Comparison of ENCODE assay signal across 17 cellular contexts in the genomic region with DNA sequence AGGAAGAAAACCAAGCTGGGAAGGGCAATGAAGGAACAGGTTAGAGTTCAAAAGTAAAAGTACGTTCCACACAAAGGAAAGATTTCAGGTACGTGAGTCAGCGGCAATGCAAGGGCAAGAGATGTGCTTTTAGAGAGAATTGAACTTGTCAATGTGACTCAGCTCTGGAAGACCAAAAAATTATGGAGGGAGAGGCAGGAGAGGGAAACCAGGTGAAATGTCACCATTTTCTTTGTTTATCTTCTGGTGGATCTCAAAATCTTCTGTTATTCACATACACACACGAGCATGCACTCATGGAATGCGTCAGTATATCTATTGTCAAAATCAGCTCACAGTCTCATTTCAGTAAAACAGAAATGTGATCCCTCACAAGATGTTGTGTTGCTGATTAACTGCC.
"Had no signal": no experiment of that assay in that cellular context is flagged by ENCODE, and none has a peak within 500 bp of the region (broad histone marks: within the 10 kb centered on the region; RNA-seq: fewer than 3 reads in every experiment).

No MANE protein-coding gene starts in this region.

- H3K4me1 ChIP-seq: Peyer's patch, SJCRH30 had no signal

- H3K9me3 ChIP-seq: Peyer's patch, SJCRH30 had no signal

- H3K36me3 ChIP-seq: Peyer's patch, SJCRH30 had no signal

- H3K27me3 ChIP-seq: Peyer's patch, SJCRH30 had no signal

- DNase-seq: KBM-7, MM.1S, NCI-H1092 treated with DMSO at 0.1 percent for 48 hours, NCI-H1436, NCI-H187, NCI-H2029, NCI-H2081 treated with DMSO at 0.1 percent for 48 hours, NCI-H2171, NCI-H226, NCI-H446, NCI-H510A, NCI-H524 treated with DMSO at 0.1 percent for 48 hours, NCI-H69, NCI-H774, Peyer's patch, SHP77 treated with DMSO at 0.1 percent for 48 hours, SJCRH30 had no signal

- H3K27ac ChIP-seq: Peyer's patch, SJCRH30 had no signal

- H3K4me3 ChIP-seq: Peyer's patch, SJCRH30 had no signal
